ENCODE assay signal across 8 cellular contexts in the genomic region with DNA sequence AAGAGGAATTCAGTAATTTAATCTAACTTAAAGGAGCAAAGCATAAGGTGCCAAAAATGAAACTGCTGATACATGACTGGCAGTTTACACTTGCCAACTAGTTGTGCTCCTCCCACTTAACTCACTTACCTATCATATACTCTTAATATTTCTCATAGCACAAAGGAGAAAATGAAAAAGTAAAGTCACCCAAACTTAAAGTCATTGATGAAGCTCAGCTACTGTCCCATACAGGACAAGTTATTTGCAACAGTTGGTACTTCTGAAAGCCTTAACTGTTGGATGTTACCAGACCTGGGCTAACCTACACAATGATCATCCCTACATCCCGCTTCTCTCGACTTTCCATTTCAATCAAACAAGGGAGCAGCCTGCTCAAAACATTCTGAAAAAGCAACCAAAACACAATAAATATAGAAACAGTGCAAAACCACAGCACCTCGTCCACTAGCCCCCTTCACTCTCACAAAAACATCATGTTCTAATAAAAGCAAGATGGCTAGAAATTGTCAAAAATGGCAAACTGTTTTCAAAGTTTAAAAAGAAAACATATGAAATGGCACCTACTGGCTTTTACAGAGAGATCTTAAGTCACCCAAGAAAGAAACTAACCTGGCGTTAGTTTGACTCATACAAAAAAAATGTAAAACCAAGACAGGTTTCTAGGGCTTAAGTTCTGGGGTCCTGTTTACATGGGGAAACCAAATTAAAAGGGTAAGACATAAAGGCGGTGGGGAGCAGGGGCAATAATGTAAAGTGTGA. TPM values are rescaled to one million over a fixed set of nuclear protein-coding genes. Genes with fewer than 3 reads are reported as not detected.
DNase-seq lines count a peak whose midpoint lies in the region; ATAC-seq and TF ChIP-seq lines count a peak whose summit lies in the region.

No MANE protein-coding gene starts in this region.

- CTCF ChIA-PET in activated CD8-positive, alpha-beta memory T cell treated with anti-CD3 and anti-CD28 coated beads, Interleukin-2, amount 10 ng/mL, durations not matched to agents 7 days and 5 days (lab: Charles Lee) = interaction anchor here (0.6 to 1.0 kb wide), 4 partner anchors 21 to 201 kb away, joined by 3 to 6 read pairs (median 4); partner anchors contain the start of gene BRIP1

- H3K4me1 Mint-ChIP-seq in activated CD8-positive, alpha-beta memory T cell treated with anti-CD3 and anti-CD28 coated beads, Interleukin-2, amount 10 ng/mL, durations not matched to agents 7 days and 5 days = peaks cover 31% of the 10 kb centered on the region
- H3K4me1 Mint-ChIP-seq in effector memory CD8-positive, alpha-beta T cell (ENCODE audit: low read depth in 2 of 2) = peaks cover 29 to 32% of the 10 kb centered on the region in 2 donors
- H3K4me1 Mint-ChIP-seq in natural killer cell = peaks cover 38 to 44% of the 10 kb centered on the region in 2 donors

- TF ChIP-seq CTCF in natural killer cell (IDR thresholded peaks at IDR 0.05) = no peak

- H3K27ac Mint-ChIP-seq in activated CD8-positive, alpha-beta memory T cell treated with anti-CD3 and anti-CD28 coated beads, Interleukin-2, amount 10 ng/mL, durations not matched to agents 7 days and 5 days = peak overlapping the region; percentile 96
- peak overlapping the region; percentile 96 for H3K27ac Mint-ChIP-seq in effector memory CD8-positive, alpha-beta T cell
- H3K27ac Mint-ChIP-seq in natural killer cell = peak overlapping the region; percentile 93 to 98

- H3K9me3 Mint-ChIP-seq in activated CD8-positive, alpha-beta memory T cell treated with anti-CD3 and anti-CD28 coated beads, Interleukin-2, amount 10 ng/mL, durations not matched to agents 7 days and 5 days (ENCODE audit: low read depth) = no peaks in the 10 kb centered on the region
- no peaks in the 10 kb centered on the region for H3K9me3 Mint-ChIP-seq in effector memory CD8-positive, alpha-beta T cell
- no peaks in the 10 kb centered on the region for H3K9me3 Mint-ChIP-seq in natural killer cell

- intact Hi-C loops in natural killer cell (cut with micrococcal nuclease) = loop anchor here (2.0 kb wide), 1 partner anchor 651 kb away; no protein-coding TSS in a partner anchor

- H3K36me3 Mint-ChIP-seq in activated CD8-positive, alpha-beta memory T cell treated with anti-CD3 and anti-CD28 coated beads, Interleukin-2, amount 10 ng/mL, durations not matched to agents 7 days and 5 days = peaks cover 28% of the 10 kb centered on the region
- H3K36me3 Mint-ChIP-seq in effector memory CD8-positive, alpha-beta T cell (ENCODE audit: insufficient read depth) = peaks cover 54% of the 10 kb centered on the region
- no peaks in the 10 kb centered on the region for H3K36me3 Mint-ChIP-seq in natural killer cell

- H3K27me3 Mint-ChIP-seq in activated CD8-positive, alpha-beta memory T cell treated with anti-CD3 and anti-CD28 coated beads, Interleukin-2, amount 10 ng/mL, durations not matched to agents 7 days and 5 days = no peaks in the 10 kb centered on the region
- H3K27me3 Mint-ChIP-seq in effector memory CD8-positive, alpha-beta T cell = no peaks in the 10 kb centered on the region
- no peaks in the 10 kb centered on the region for H3K27me3 Mint-ChIP-seq in natural killer cell (ENCODE audit: low read depth in 2 of 2)

- peak; percentile 31 for ATAC-seq in activated CD8-positive, alpha-beta memory T cell treated with anti-CD3 and anti-CD28 coated beads, Interleukin-2, amount 10 ng/mL, durations not matched to agents 7 days and 5 days
- ATAC-seq in effector memory CD8-positive, alpha-beta T cell (replicated peaks) = no peak
- ATAC-seq in natural killer cell (peak in 2 of 3 donors; percentile 20 to 36), GM19455 (IDR thresholded peaks at IDR 0.05; ENCODE audit: unreplicated experiment) (no peak)

- H3K4me3 Mint-ChIP-seq in activated CD8-positive, alpha-beta memory T cell treated with anti-CD3 and anti-CD28 coated beads, Interleukin-2, amount 10 ng/mL, durations not matched to agents 7 days and 5 days = peak overlapping the region; percentile 96
- H3K4me3 Mint-ChIP-seq in effector memory CD8-positive, alpha-beta T cell = peak overlapping the region; percentile 87 to 96
- peak overlapping the region; percentile 96 for H3K4me3 Mint-ChIP-seq in natural killer cell

- no peak for DNase-seq in activated CD8-positive, alpha-beta memory T cell treated with anti-CD3 and anti-CD28 coated beads, Interleukin-2, amount 10 ng/mL, durations not matched to agents 7 days and 5 days
- no peak for DNase-seq in activated CD8-positive, alpha-beta memory T cell treated with anti-CD3 and anti-CD28 coated beads, Interleukin-2, amount 50 U/mL, for 4 hours
- DNase-seq in RPMI8226 (peak; percentile 57), natural killer cell (no peak), ecto neural progenitor cell (ENCODE audit: low spot score) (no peak)
- DNase-seq in effector memory CD8-positive, alpha-beta T cell = no peak
- DNase-seq in NK-92 treated with Interleukin-12 subunit alpha and Interleukin-12 subunit beta, amount 100 ng/mL, for 24 hours (lab: John Stamatoyannopoulos, UW) = no peak

RNA-seq across cellular contexts. Expression of gene MED13, which starts 0.9 kb away (rescaled TPM):
- 10 to 100 TPM; 52.4 to 63.6 TPM for total RNA-seq in activated CD8-positive, alpha-beta memory T cell treated with anti-CD3 and anti-CD28 coated beads, Interleukin-2, amount 10 ng/mL, durations not matched to agents 7 days and 5 days
- 100 to 1,000 TPM; 107 to 122 (median 116) TPM for total RNA-seq in natural killer cell

Comparison
In these comparisons a context has a peak if more than half of its experiments do, and no peak if none do; other contexts are left out.
1. ATAC-seq: peak in activated CD8-positive, alpha-beta memory T cell treated with anti-CD3 and anti-CD28 coated beads, Interleukin-2, amount 10 ng/mL, durations not matched to agents 7 days and 5 days (single experiment) and natural killer cell (2 of 3); none in effector memory CD8-positive, alpha-beta T cell (single experiment) and GM19455 (single experiment).
2. Peak in every context shown above with its lines, with median percentiles within 50 percentile points of each other: H3K27ac Mint-ChIP-seq and H3K4me3 Mint-ChIP-seq.